In genomic region chr6:119501798-119502483, GRCh38 we compare ENCODE assay signal across 13 cellular contexts.
DNase-seq lines count a peak whose midpoint lies in the region; ATAC-seq and TF ChIP-seq lines count a peak whose summit lies in the region.
"Had no signal": no experiment of that assay in that cellular context is flagged by ENCODE, and none has a peak within 500 bp of the region (broad histone marks: within the 10 kb centered on the region; RNA-seq: fewer than 3 reads in every experiment).

No MANE protein-coding gene starts in this region.

- H3K4me3 Mint-ChIP-seq in type B pancreatic cell: no peak overlapping the region
- no peak overlapping the region for H3K4me3 Mint-ChIP-seq in activated CD8-positive, alpha-beta memory T cell treated with anti-CD3 and anti-CD28 coated beads, Interleukin-2, amount 10 ng/mL, durations not matched to agents 7 days and 5 days
- H3K4me3 Mint-ChIP-seq: nephron progenitor cell; stimulated activated effector memory CD8-positive, alpha-beta T cell treated with anti-CD3 and anti-CD28 coated beads, Interleukin-12 subunit alpha, Interleukin-12 subunit beta, amount 100 ng/mL, for 72 hours had no signal

- 65 to 71% (median 65%) methylated on average over 4 of the region's 4 CpGs for WGBS in spleen, 5 donors

- no peak overlapping the region for H3K27ac Mint-ChIP-seq in type B pancreatic cell
- no peak overlapping the region for H3K27ac Mint-ChIP-seq in activated CD8-positive, alpha-beta memory T cell treated with anti-CD3 and anti-CD28 coated beads, Interleukin-2, amount 10 ng/mL, durations not matched to agents 7 days and 5 days
- H3K27ac Mint-ChIP-seq: nephron progenitor cell; stimulated activated effector memory CD8-positive, alpha-beta T cell treated with anti-CD3 and anti-CD28 coated beads, Interleukin-12 subunit alpha, Interleukin-12 subunit beta, amount 100 ng/mL, for 72 hours had no signal

- intact Hi-C loops in spleen (cut with DNase I; ENCODE audit: low total_unique reads): no loop called here

- no peaks in the 10 kb centered on the region for H3K4me1 Mint-ChIP-seq in type B pancreatic cell (ENCODE audit: unreplicated experiment)
- H3K4me1 Mint-ChIP-seq in activated CD8-positive, alpha-beta memory T cell treated with anti-CD3 and anti-CD28 coated beads, Interleukin-2, amount 10 ng/mL, durations not matched to agents 7 days and 5 days: peaks cover 3% of the 10 kb centered on the region
- H3K4me1 Mint-ChIP-seq: stimulated activated effector memory CD8-positive, alpha-beta T cell treated with anti-CD3 and anti-CD28 coated beads, Interleukin-12 subunit alpha, Interleukin-12 subunit beta, amount 100 ng/mL, for 72 hours had no signal

- H3K4me1 ChIP-seq in spleen: no peaks in the 10 kb centered on the region

- H3K27me3 Mint-ChIP-seq in type B pancreatic cell: peaks cover 2% of the 10 kb centered on the region
- peaks cover 3% of the 10 kb centered on the region for H3K27me3 Mint-ChIP-seq in activated CD8-positive, alpha-beta memory T cell treated with anti-CD3 and anti-CD28 coated beads, Interleukin-2, amount 10 ng/mL, durations not matched to agents 7 days and 5 days

- H3K27me3 ChIP-seq in WERI-Rb-1 (ENCODE audit: insufficient read depth, low read depth, severe bottlenecking): no peaks in the 10 kb centered on the region
- no peaks in the 10 kb centered on the region for H3K27me3 ChIP-seq in spleen (replicated peaks in 1 of 7)

- CTCF ChIA-PET in activated CD8-positive, alpha-beta memory T cell treated with anti-CD3 and anti-CD28 coated beads, Interleukin-2, amount 10 ng/mL, durations not matched to agents 7 days and 5 days (lab: Charles Lee): no interaction called here

- H3K36me3 ChIP-seq in WERI-Rb-1: no peaks in the 10 kb centered on the region
- no peaks in the 10 kb centered on the region for H3K36me3 ChIP-seq in spleen

- no peaks in the 10 kb centered on the region for H3K9me3 Mint-ChIP-seq in type B pancreatic cell
- no peaks in the 10 kb centered on the region for H3K9me3 Mint-ChIP-seq in activated CD8-positive, alpha-beta memory T cell treated with anti-CD3 and anti-CD28 coated beads, Interleukin-2, amount 10 ng/mL, durations not matched to agents 7 days and 5 days (ENCODE audit: low read depth)
- H3K9me3 Mint-ChIP-seq: nephron progenitor cell; stimulated activated effector memory CD8-positive, alpha-beta T cell treated with anti-CD3 and anti-CD28 coated beads, Interleukin-12 subunit alpha, Interleukin-12 subunit beta, amount 100 ng/mL, for 72 hours had no signal

- ATAC-seq in GM19025 (IDR thresholded peaks at IDR 0.05; ENCODE audit: low read depth, unreplicated experiment): peak; percentile 72
- ATAC-seq in GM21576 (IDR thresholded peaks at IDR 0.05; ENCODE audit: unreplicated experiment): peak; percentile 77
- ATAC-seq in HG03135 (IDR thresholded peaks at IDR 0.05; ENCODE audit: unreplicated experiment): peak; percentile 93
- no peak for ATAC-seq in activated CD8-positive, alpha-beta memory T cell treated with anti-CD3 and anti-CD28 coated beads, Interleukin-2, amount 10 ng/mL, durations not matched to agents 7 days and 5 days
- ATAC-seq: stimulated activated effector memory CD8-positive, alpha-beta T cell treated with anti-CD3 and anti-CD28 coated beads, Interleukin-12 subunit alpha, Interleukin-12 subunit beta, amount 100 ng/mL, for 72 hours had no signal

- H3K4me3 ChIP-seq in WERI-Rb-1 (ENCODE audit: low read depth, low read length) (no peak overlapping the region), spleen (no peak overlapping the region)

- TF ChIP-seq CTCF in WERI-Rb-1 (IDR thresholded peaks at IDR 0.05; ENCODE audit: low read depth, low read length): no peak
- no peak for TF ChIP-seq CTCF in type B pancreatic cell (conservative IDR thresholded peaks at IDR 0.05)
- no peak for TF ChIP-seq CTCF in spleen (IDR thresholded peaks at IDR 0.05 in 8 of 11, conservative IDR thresholded peaks at IDR 0.05 in 3 of 11)

- H3K27ac ChIP-seq in WERI-Rb-1 (no peak overlapping the region), spleen (no peak overlapping the region)

- H3K9me3 ChIP-seq in WERI-Rb-1 (ENCODE audit: severe bottlenecking) (no peaks in the 10 kb centered on the region), spleen (no peaks in the 10 kb centered on the region)

- peak; percentile 72 for DNase-seq in WERI-Rb-1
- no peak for DNase-seq in type B pancreatic cell (ENCODE audit: extremely low spot score, unreplicated experiment)
- no peak for DNase-seq in spleen
- DNase-seq in activated CD8-positive, alpha-beta memory T cell treated with anti-CD3 and anti-CD28 coated beads, Interleukin-2, amount 10 ng/mL, durations not matched to agents 7 days and 5 days: no peak
- no peak for DNase-seq in activated CD8-positive, alpha-beta memory T cell treated with anti-CD3 and anti-CD28 coated beads, Interleukin-2, amount 50 U/mL, for 4 hours
- DNase-seq: activated effector memory CD4-positive, alpha-beta T cell treated with Interleukin-2 at 50 U/mL for 16 hours; caudate nucleus; kidney; nephron progenitor cell had no signal

- TF ChIP-seq POLR2A in spleen (IDR thresholded peaks at IDR 0.05): no peak

- H3K36me3 Mint-ChIP-seq in type B pancreatic cell: no peaks in the 10 kb centered on the region
- no peaks in the 10 kb centered on the region for H3K36me3 Mint-ChIP-seq in activated CD8-positive, alpha-beta memory T cell treated with anti-CD3 and anti-CD28 coated beads, Interleukin-2, amount 10 ng/mL, durations not matched to agents 7 days and 5 days
- H3K36me3 Mint-ChIP-seq: stimulated activated effector memory CD8-positive, alpha-beta T cell treated with anti-CD3 and anti-CD28 coated beads, Interleukin-12 subunit alpha, Interleukin-12 subunit beta, amount 100 ng/mL, for 72 hours had no signal
